In the genomic region with DNA sequence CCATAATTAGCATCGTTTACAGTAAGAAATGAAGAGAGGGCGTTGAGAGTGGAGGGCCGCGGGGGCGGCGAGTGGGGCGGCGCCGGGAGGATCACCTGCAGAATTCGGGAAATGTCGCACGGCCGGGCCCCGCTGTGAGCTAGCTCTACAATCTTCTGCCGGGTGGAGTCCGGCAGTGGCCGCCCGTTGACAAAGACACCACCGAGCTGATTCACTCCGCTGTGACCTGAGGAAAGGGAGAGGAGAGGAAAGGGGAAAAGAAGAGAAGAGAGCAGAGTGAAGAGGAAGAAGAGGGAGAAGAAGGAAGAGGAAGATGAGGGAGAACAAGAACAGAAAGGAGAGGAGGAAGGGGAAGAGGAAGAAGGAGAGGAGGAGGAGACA, we compare ENCODE assay signal across 18 cellular contexts. TPM values are rescaled to one million over a fixed set of nuclear protein-coding genes. Genes with fewer than 3 reads are reported as not detected.
DNase-seq lines count a peak whose midpoint lies in the region; ATAC-seq and TF ChIP-seq lines count a peak whose summit lies in the region.
"Had no signal": no experiment of that assay in that cellular context is flagged by ENCODE, and none has a peak within 500 bp of the region (broad histone marks: within the 10 kb centered on the region; RNA-seq: fewer than 3 reads in every experiment).

No MANE protein-coding gene starts in this region.

- peaks cover 24% of the 10 kb centered on the region for H3K4me1 Mint-ChIP-seq in activated naive CD8-positive, alpha-beta T cell treated with anti-CD3 and anti-CD28 coated beads, Interleukin-2, amount 10 ng/mL, durations not matched to agents 7 days and 5 days
- H3K4me1 Mint-ChIP-seq in activated naive CD8-positive, alpha-beta T cell treated with anti-CD3 and anti-CD28 coated beads for 36 hours = peaks cover 38% of the 10 kb centered on the region
- peaks cover 17% of the 10 kb centered on the region for H3K4me1 Mint-ChIP-seq in type B pancreatic cell (ENCODE audit: unreplicated experiment)
- H3K4me1 Mint-ChIP-seq in activated CD4-positive, alpha-beta T cell treated with anti-CD3 and anti-CD28 coated beads for 36 hours = peaks cover 42% of the 10 kb centered on the region

- POLR2A ChIA-PET in activated naive CD8-positive, alpha-beta T cell treated with anti-CD3 and anti-CD28 coated beads, Interleukin-2, amount 10 ng/mL, durations not matched to agents 7 days and 5 days (lab: Charles Lee) = no interaction called here
- POLR2A ChIA-PET in activated CD4-positive, alpha-beta T cell treated with anti-CD3 and anti-CD28 coated beads for 36 hours (lab: Charles Lee) = no interaction called here

- peaks cover 90% of the 10 kb centered on the region for H3K27me3 Mint-ChIP-seq in activated naive CD8-positive, alpha-beta T cell treated with anti-CD3 and anti-CD28 coated beads, Interleukin-2, amount 10 ng/mL, durations not matched to agents 7 days and 5 days
- H3K27me3 Mint-ChIP-seq in activated naive CD8-positive, alpha-beta T cell treated with anti-CD3 and anti-CD28 coated beads for 36 hours = peaks cover 97% of the 10 kb centered on the region
- peaks cover 96% of the 10 kb centered on the region for H3K27me3 Mint-ChIP-seq in type B pancreatic cell
- peaks cover 76% of the 10 kb centered on the region for H3K27me3 Mint-ChIP-seq in activated CD4-positive, alpha-beta T cell treated with anti-CD3 and anti-CD28 coated beads for 36 hours

- intact Hi-C loops in activated CD4-positive, alpha-beta T cell treated with anti-CD3 and anti-CD28 coated beads for 36 hours (cut with DNase I, micrococcal nuclease) = loop anchor here (5.0 to 10.0 kb wide), 3 partner anchors 318 to 1478 kb away; partner anchors contain the start of genes ARL14EP (in 1 of the 2) and WT1 (in 1 of the 2)

- H3K27ac Mint-ChIP-seq in activated naive CD8-positive, alpha-beta T cell treated with anti-CD3 and anti-CD28 coated beads, Interleukin-2, amount 10 ng/mL, durations not matched to agents 7 days and 5 days = peak overlapping the region; percentile 36
- H3K27ac Mint-ChIP-seq in activated naive CD8-positive, alpha-beta T cell treated with anti-CD3 and anti-CD28 coated beads for 36 hours = no peak overlapping the region
- peak overlapping the region; percentile 71 for H3K27ac Mint-ChIP-seq in type B pancreatic cell
- H3K27ac Mint-ChIP-seq in activated CD4-positive, alpha-beta T cell treated with anti-CD3 and anti-CD28 coated beads for 36 hours = no peak overlapping the region
- H3K27ac Mint-ChIP-seq: activated naive CD4-positive, alpha-beta T cell treated with anti-CD3 and anti-CD28 coated beads, Interleukin-2, amount 50 U/mL, for 24 hours had no signal

- no peak for TF ChIP-seq CTCF in type B pancreatic cell (conservative IDR thresholded peaks at IDR 0.05)

- no peak for ATAC-seq in activated naive CD8-positive, alpha-beta T cell treated with anti-CD3 and anti-CD28 coated beads, Interleukin-2, amount 10 ng/mL, durations not matched to agents 7 days and 5 days (ENCODE audit: low read depth)
- no peak for ATAC-seq in activated CD4-positive, alpha-beta T cell treated with anti-CD3 and anti-CD28 coated beads for 36 hours
- ATAC-seq in HG02981 (IDR thresholded peaks at IDR 0.05; ENCODE audit: unreplicated experiment) = no peak

- H3K9me3 Mint-ChIP-seq in activated naive CD8-positive, alpha-beta T cell treated with anti-CD3 and anti-CD28 coated beads, Interleukin-2, amount 10 ng/mL, durations not matched to agents 7 days and 5 days = peaks cover 8% of the 10 kb centered on the region
- H3K9me3 Mint-ChIP-seq in activated naive CD8-positive, alpha-beta T cell treated with anti-CD3 and anti-CD28 coated beads for 36 hours = peaks cover 29% of the 10 kb centered on the region
- no peaks in the 10 kb centered on the region for H3K9me3 Mint-ChIP-seq in type B pancreatic cell
- H3K9me3 Mint-ChIP-seq in activated CD4-positive, alpha-beta T cell treated with anti-CD3 and anti-CD28 coated beads for 36 hours (ENCODE audit: low read depth) = no peaks in the 10 kb centered on the region

- H3K36me3 Mint-ChIP-seq in activated naive CD8-positive, alpha-beta T cell treated with anti-CD3 and anti-CD28 coated beads, Interleukin-2, amount 10 ng/mL, durations not matched to agents 7 days and 5 days = peaks cover 8% of the 10 kb centered on the region
- peaks cover 20% of the 10 kb centered on the region for H3K36me3 Mint-ChIP-seq in activated naive CD8-positive, alpha-beta T cell treated with anti-CD3 and anti-CD28 coated beads for 36 hours
- peaks cover 7% of the 10 kb centered on the region for H3K36me3 Mint-ChIP-seq in type B pancreatic cell
- H3K36me3 Mint-ChIP-seq in activated CD4-positive, alpha-beta T cell treated with anti-CD3 and anti-CD28 coated beads for 36 hours (ENCODE audit: low read depth) = peaks cover 6% of the 10 kb centered on the region

- CTCF ChIA-PET in activated CD4-positive, alpha-beta T cell treated with anti-CD3 and anti-CD28 coated beads for 36 hours (lab: Charles Lee) = interaction anchor here (0.6 kb wide), 1 partner anchor 23 kb away, joined by 4 read pairs; no protein-coding TSS in a partner anchor

- no peak for DNase-seq in activated naive CD8-positive, alpha-beta T cell treated with anti-CD3 and anti-CD28 coated beads, Interleukin-2, amount 10 ng/mL, durations not matched to agents 7 days and 5 days
- DNase-seq in activated naive CD8-positive, alpha-beta T cell treated with anti-CD3 and anti-CD28 coated beads for 36 hours = no peak
- DNase-seq in astrocyte of the hippocampus (ENCODE audit: low read depth, low spot score) = peak; percentile 57
- peak; percentile 18 for DNase-seq in left kidney (ENCODE audit: low read depth, low spot score)
- DNase-seq in type B pancreatic cell (ENCODE audit: extremely low spot score, unreplicated experiment) = no peak
- no peak for DNase-seq in amniotic stem cell (lab: John Stamatoyannopoulos, UW)
- no peak for DNase-seq in activated CD4-positive, alpha-beta T cell treated with anti-CD3 and anti-CD28 coated beads for 36 hours
- DNase-seq: ACHN; activated CD4-positive, alpha-beta T cell treated with anti-CD3 and anti-CD28 coated beads, Interleukin-2, amount 50 U/mL, for 1 hour; activated T-cell treated with anti-CD3 and anti-CD28 coated beads for 4 hours; foreskin fibroblast; GF-D8; hypothalamus; kidney glomerular epithelial cell; mesenchymal stem cell; NCI-H187 treated with DMSO at 0.1 percent for 48 hours had no signal

- H3K4me3 Mint-ChIP-seq in activated naive CD8-positive, alpha-beta T cell treated with anti-CD3 and anti-CD28 coated beads, Interleukin-2, amount 10 ng/mL, durations not matched to agents 7 days and 5 days = peak overlapping the region; percentile 47
- no peak overlapping the region for H3K4me3 Mint-ChIP-seq in activated naive CD8-positive, alpha-beta T cell treated with anti-CD3 and anti-CD28 coated beads for 36 hours
- peak overlapping the region; percentile 83 for H3K4me3 Mint-ChIP-seq in type B pancreatic cell
- H3K4me3 Mint-ChIP-seq in activated CD4-positive, alpha-beta T cell treated with anti-CD3 and anti-CD28 coated beads for 36 hours = no peak overlapping the region
- H3K4me3 Mint-ChIP-seq: activated naive CD4-positive, alpha-beta T cell treated with anti-CD3 and anti-CD28 coated beads, Interleukin-2, amount 50 U/mL, for 24 hours had no signal

RNA-seq across cellular contexts. Expression of gene PAX6, which starts 8.5 kb away (rescaled TPM):
- total RNA-seq in activated naive CD8-positive, alpha-beta T cell treated with anti-CD3 and anti-CD28 coated beads, Interleukin-2, amount 10 ng/mL, durations not matched to agents 7 days and 5 days = not detected
- total RNA-seq in activated naive CD8-positive, alpha-beta T cell treated with anti-CD3 and anti-CD28 coated beads for 36 hours = not detected
- total RNA-seq in type B pancreatic cell (ENCODE audit: low replicate concordance) = 18.9 and 23.8 TPM in 2 replicates
- under 1 TPM in 1 of 2 experiments, not detected in 1; 0.07 TPM for total RNA-seq in activated CD4-positive, alpha-beta T cell treated with anti-CD3 and anti-CD28 coated beads for 36 hours

Comparison
In these comparisons a context has a peak if more than half of its experiments do, and no peak if none do; other contexts are left out.
1. H3K27ac Mint-ChIP-seq: peak in activated naive CD8-positive, alpha-beta T cell treated with anti-CD3 and anti-CD28 coated beads, Interleukin-2, amount 10 ng/mL, durations not matched to agents 7 days and 5 days (single experiment) and type B pancreatic cell (single experiment); none in activated naive CD8-positive, alpha-beta T cell treated with anti-CD3 and anti-CD28 coated beads for 36 hours (single experiment) and activated CD4-positive, alpha-beta T cell treated with anti-CD3 and anti-CD28 coated beads for 36 hours (single experiment).
2. H3K4me3 Mint-ChIP-seq: peak in activated naive CD8-positive, alpha-beta T cell treated with anti-CD3 and anti-CD28 coated beads, Interleukin-2, amount 10 ng/mL, durations not matched to agents 7 days and 5 days (single experiment) and type B pancreatic cell (single experiment); none in activated naive CD8-positive, alpha-beta T cell treated with anti-CD3 and anti-CD28 coated beads for 36 hours (single experiment) and activated CD4-positive, alpha-beta T cell treated with anti-CD3 and anti-CD28 coated beads for 36 hours (single experiment).
3. DNase-seq: peak in astrocyte of the hippocampus (single experiment) and left kidney (single experiment); none in activated naive CD8-positive, alpha-beta T cell treated with anti-CD3 and anti-CD28 coated beads, Interleukin-2, amount 10 ng/mL, durations not matched to agents 7 days and 5 days (single experiment), activated naive CD8-positive, alpha-beta T cell treated with anti-CD3 and anti-CD28 coated beads for 36 hours (single experiment), type B pancreatic cell (single experiment), amniotic stem cell (single experiment) and activated CD4-positive, alpha-beta T cell treated with anti-CD3 and anti-CD28 coated beads for 36 hours (single experiment).
4. RNA of gene PAX6, which starts 8.5 kb away (total RNA-seq): 18.9 to 23.8 TPM in type B pancreatic cell; not detected in activated naive CD8-positive, alpha-beta T cell treated with anti-CD3 and anti-CD28 coated beads for 36 hours, 0.07 TPM in activated CD4-positive, alpha-beta T cell treated with anti-CD3 and anti-CD28 coated beads for 36 hours and not detected in activated naive CD8-positive, alpha-beta T cell treated with anti-CD3 and anti-CD28 coated beads, Interleukin-2, amount 10 ng/mL, durations not matched to agents 7 days and 5 days; every median in the first group is over 10 times any median in the second.